Comparison of ENCODE assay signal across 22 cellular contexts in genomic region chr6:166906376-166907044, GRCh38. TPM values are rescaled to one million over a fixed set of nuclear protein-coding genes. Genes with fewer than 3 reads are reported as not detected.
DNase-seq lines count a peak whose midpoint lies in the region; ATAC-seq, FAIRE-seq and TF ChIP-seq lines count a peak whose summit lies in the region.
"Had no signal": no experiment of that assay in that cellular context is flagged by ENCODE, and none has a peak within 500 bp of the region (broad histone marks: within the 10 kb centered on the region; RNA-seq: fewer than 3 reads in every experiment).

No MANE protein-coding gene starts in this region.

- H3K79me2 ChIP-seq in K562 (ENCODE audit: control insufficient read depth, insufficient read depth, low read length) = no peaks in the 10 kb centered on the region

- FAIRE-seq in GM12891 (lab: Jason Lieb, UNC) (peak; percentile 35), K562 (lab: Jason Lieb, UNC) (no peak)
- FAIRE-seq: H54, keratinocyte had no signal

- peak overlapping the region; percentile 69 for H3K27ac Mint-ChIP-seq in T-helper 1 cell treated with Interleukin-12 subunit alpha and Interleukin-12 subunit beta and Interleukin-4 antibody, amounts not matched to agents 30 μg/mL and 1 μg/mL, for 36 hours
- H3K27ac Mint-ChIP-seq in osteocyte (ENCODE audit: unreplicated experiment) = no peak overlapping the region
- H3K27ac Mint-ChIP-seq: endodermal cell; stimulated activated naive CD8-positive, alpha-beta T cell treated with anti-CD3 and anti-CD28 coated beads, Interleukin-15, Interleukin-2, amounts not matched to agents 100 ng/mL and 50 ng/mL, for 24 hours; WTC11 had no signal

- no peak overlapping the region for H3K4me2 ChIP-seq in K562 (ENCODE audit: insufficient read depth, low read length)
- H3K4me2 ChIP-seq: smooth muscle cell had no signal

- H3K27me3 ChIP-seq in K562 (ENCODE audit: control insufficient read depth in 2 of 2, insufficient read depth in 2 of 2, low read length in 2 of 2) = peaks cover 14 to 64% of the 10 kb centered on the region in 2 experiments; a peak in 4 of 5 replicates
- H3K27me3 ChIP-seq: transverse colon had no signal

- peak overlapping the region; percentile 15 for H3K4me3 Mint-ChIP-seq in T-helper 1 cell treated with Interleukin-12 subunit alpha and Interleukin-12 subunit beta and Interleukin-4 antibody, amounts not matched to agents 30 μg/mL and 1 μg/mL, for 36 hours
- H3K4me3 Mint-ChIP-seq in osteocyte (ENCODE audit: unreplicated experiment) = no peak overlapping the region
- H3K4me3 Mint-ChIP-seq: endodermal cell; stimulated activated naive CD8-positive, alpha-beta T cell treated with anti-CD3 and anti-CD28 coated beads, Interleukin-15, Interleukin-2, amounts not matched to agents 100 ng/mL and 50 ng/mL, for 24 hours; WTC11 had no signal

- 39% methylated on average over 17 of the region's 17 CpGs for WGBS in K562 (ENCODE audit: insufficient coverage, low coverage, missing lambda C conversion rate)

- peaks cover 34% of the 10 kb centered on the region for H3K4me1 Mint-ChIP-seq in T-helper 1 cell treated with Interleukin-12 subunit alpha and Interleukin-12 subunit beta and Interleukin-4 antibody, amounts not matched to agents 30 μg/mL and 1 μg/mL, for 36 hours (ENCODE audit: low read depth)
- no peaks in the 10 kb centered on the region for H3K4me1 Mint-ChIP-seq in osteocyte (ENCODE audit: unreplicated experiment)

- intact Hi-C loops in K562 (cut with micrococcal nuclease) = no loop called here

- peaks cover 3% of the 10 kb centered on the region for H3K9me3 Mint-ChIP-seq in T-helper 1 cell treated with Interleukin-12 subunit alpha and Interleukin-12 subunit beta and Interleukin-4 antibody, amounts not matched to agents 30 μg/mL and 1 μg/mL, for 36 hours
- no peaks in the 10 kb centered on the region for H3K9me3 Mint-ChIP-seq in osteocyte (ENCODE audit: unreplicated experiment)
- H3K9me3 Mint-ChIP-seq: activated T-cell treated with anti-CD3 and anti-CD28 coated beads, Interleukin-2, amount 50 U/mL, for 72 hours had no signal

- DNase-seq in T-helper 1 cell = no peak
- DNase-seq in GM12891 (ENCODE audit: insufficient read length, low spot score) = no peak
- no peak for DNase-seq in K562 (ENCODE audit: extremely low read depth in 1 of 4, low spot score in 3 of 4)
- peak; percentile 76 for DNase-seq in osteocyte (ENCODE audit: extremely low spot score, unreplicated experiment)
- no peak for DNase-seq in effector CD8-positive, alpha-beta T cell (lab: John Stamatoyannopoulos, UW)
- DNase-seq: 8988T; activated T-cell treated with anti-CD3 and anti-CD28 coated beads, Interleukin-2, amount 50 U/mL, for 72 hours; endodermal cell; lower lobe of right lung; NCI-H1694; NCI-H526 treated with DMSO at 0.1 percent for 48 hours; stimulated activated CD4-positive, alpha-beta T cell treated with anti-CD3 and anti-CD28 coated beads, Interleukin-2, amount 100 ng/mL, for 48 hours; T-helper 9 cell; transverse colon had no signal

- CTCF ChIA-PET in K562 (lab: Yijun Ruan, JAX; ENCODE audit: low intra/inter-chr PET ratio) = no interaction called here

- H3K4me1 ChIP-seq in K562 (replicated peaks in 1 of 2; ENCODE audit: control insufficient read depth in 2 of 2, insufficient read depth in 2 of 2, low read length in 2 of 2) = peaks cover 9 to 13% of the 10 kb centered on the region in 2 experiments; a peak in 4 of 5 replicates
- H3K4me1 ChIP-seq: lower lobe of right lung, transverse colon had no signal

- no peaks in the 10 kb centered on the region for H3K9me3 ChIP-seq in K562 (replicated peaks; ENCODE audit: control insufficient read depth, insufficient read depth, low read depth, low read length)
- H3K9me3 ChIP-seq: lower lobe of right lung, transverse colon had no signal

- TF ChIP-seq POLR2A in GM12891 (IDR thresholded peaks at IDR 0.05; ENCODE audit: low read depth, low read length) (no peak), K562 (conservative IDR thresholded peaks at IDR 0.05) (no peak)

- no peaks in the 10 kb centered on the region for H3K27me3 Mint-ChIP-seq in T-helper 1 cell treated with Interleukin-12 subunit alpha and Interleukin-12 subunit beta and Interleukin-4 antibody, amounts not matched to agents 30 μg/mL and 1 μg/mL, for 36 hours (ENCODE audit: low read depth)
- peaks cover 3% of the 10 kb centered on the region for H3K27me3 Mint-ChIP-seq in osteocyte (ENCODE audit: unreplicated experiment)
- H3K27me3 Mint-ChIP-seq: stimulated activated naive CD8-positive, alpha-beta T cell treated with anti-CD3 and anti-CD28 coated beads, Interleukin-15, Interleukin-2, amounts not matched to agents 100 ng/mL and 50 ng/mL, for 24 hours had no signal

- TF ChIP-seq EP300 in K562 (IDR thresholded peaks at IDR 0.05; ENCODE audit: low read length) = no peak

- H2AFZ ChIP-seq in K562 (ENCODE audit: low read depth, low read length) = peak overlapping the region; percentile 41; the same call in 1 of the 2 replicates

- no peak for TF ChIP-seq CTCF in K562 (IDR thresholded peaks at IDR 0.05 in 2 of 3, conservative IDR thresholded peaks at IDR 0.05 in 1 of 3; ENCODE audit: insufficient read depth in 2 of 3, low read depth in 1 of 3, low read length in 3 of 3)
- TF ChIP-seq CTCF in osteocyte (IDR thresholded peaks at IDR 0.05) = no peak

- no peaks in the 10 kb centered on the region for H3K9me1 ChIP-seq in K562 (ENCODE audit: control insufficient read depth, insufficient read depth, low read length)

- no peaks in the 10 kb centered on the region for H4K20me1 ChIP-seq in K562 (replicated peaks; ENCODE audit: control insufficient read depth, insufficient read depth, low read length)

- no peak overlapping the region for H3K27ac ChIP-seq in K562 (ENCODE audit: extremely low read depth, low read depth, low read length)
- H3K27ac ChIP-seq: lower lobe of right lung, transverse colon had no signal

- in situ Hi-C loops in K562 (cut with MboI) = no loop called here

- TF ChIP-seq RAD21 in K562 (CRISPR knock-in tag; conservative IDR thresholded peaks at IDR 0.05 in 1 of 2, IDR thresholded peaks at IDR 0.05 in 1 of 2) = no peak

- peaks cover 12% of the 10 kb centered on the region for H3K36me3 Mint-ChIP-seq in T-helper 1 cell treated with Interleukin-12 subunit alpha and Interleukin-12 subunit beta and Interleukin-4 antibody, amounts not matched to agents 30 μg/mL and 1 μg/mL, for 36 hours (ENCODE audit: low read depth)
- no peaks in the 10 kb centered on the region for H3K36me3 Mint-ChIP-seq in osteocyte (ENCODE audit: unreplicated experiment)
- H3K36me3 Mint-ChIP-seq: WTC11 had no signal

- no peaks in the 10 kb centered on the region for H3K36me3 ChIP-seq in K562 (ENCODE audit: control insufficient read depth, insufficient read depth, low read length)
- H3K36me3 ChIP-seq: lower lobe of right lung, transverse colon had no signal

- ATAC-seq in K562 (no peak), GM21423 (IDR thresholded peaks at IDR 0.05; ENCODE audit: unreplicated experiment) (no peak), HG03025 (IDR thresholded peaks at IDR 0.05; ENCODE audit: low FRiP score, unreplicated experiment) (no peak)
- ATAC-seq: WTC11 had no signal

- H3K9ac ChIP-seq in K562 (ENCODE audit: insufficient read depth in 1 of 2, low read depth in 2 of 2, low read length in 2 of 2) = no peak overlapping the region

- no peak overlapping the region for H3K4me3 ChIP-seq in K562
- H3K4me3 ChIP-seq: lower lobe of right lung, smooth muscle cell, transverse colon had no signal

- POLR2A ChIA-PET in K562 (lab: Yijun Ruan, JAX) = interaction anchor here (0.7 kb wide), 1 partner anchor 203 kb away, joined by 3 read pairs; no protein-coding TSS in a partner anchor

- BruUV-seq in K562 (replicated peaks; lab: Mats Ljungman, UMichigan) = no TSS peak

TF ChIP-seq in GM12891, 5 proteins besides CTCF, POLR2A, EP300 and RAD21:
- no peak for TF ChIP-seq POLR2AphosphoS5 (IDR thresholded peaks at IDR 0.05; ENCODE audit: low read depth, low read length)
- no peak for TF ChIP-seq TAF1 (IDR thresholded peaks at IDR 0.05; ENCODE audit: low read depth, low read length)
- no peak for TF ChIP-seq PAX5 (IDR thresholded peaks at IDR 0.05; ENCODE audit: insufficient read depth, low read length, severe bottlenecking)
- TF ChIP-seq POU2F2 (IDR thresholded peaks at IDR 0.05; ENCODE audit: low read depth, low read length) = no peak
- TF ChIP-seq SPI1 (IDR thresholded peaks at IDR 0.05; ENCODE audit: low read depth, low read length) = no peak

TF ChIP-seq in K562, 482 proteins besides CTCF, POLR2A, EP300 and RAD21:
- 0 out of 2 replicates have a peak, but pooled peaks have one; percentile 8 for TF ChIP-seq ZNF589 (CRISPR knock-in tag; IDR thresholded peaks at IDR 0.05; ENCODE audit: low read depth)
- no peak for TF ChIP-seq MCM3 (IDR thresholded peaks at IDR 0.05)

RNA-seq across cellular contexts. Expression of gene RNASET2, which starts 49.8 kb away (rescaled TPM):
- 229 TPM for polyA plus RNA-seq in GM12891 (2012; ENCODE audit: low read depth, missing spikeins)
- 55.9 TPM in 2 replicates for total RNA-seq in K562 (2011; cell fraction: chromatin; rRNA removed; ENCODE audit: low replicate concordance)
- total RNA-seq in K562 (2011; cell fraction: nucleolus; rRNA removed) = 54.7 and 61.6 TPM in 2 replicates
- total RNA-seq in K562 (2011; cell fraction: nucleoplasm; rRNA removed) = 64.9 and 75.9 TPM in 2 replicates
- total RNA-seq in K562 (2014; rRNA removed) (138 and 168 TPM in 2 replicates), K562 (2014; rRNA removed; fragmentation: Illumina TruSeq; extraction: Trizol) (66.4 and 66.9 TPM in 2 replicates), K562 (2015; rRNA removed; fragmentation: Illumina TruSeq; extraction: Trizol) (130 and 141 TPM in 2 replicates), K562 (2021) (99.2 and 105 TPM in 2 replicates), osteocyte (20.3 and 22.3 TPM in 2 replicates)
- polyA plus RNA-seq in K562 (2011; rRNA removed) (46.4 and 211 TPM in 2 replicates), K562 (2014; fragmentation: Illumina TruSeq; extraction: Trizol) (75.2 and 91.3 TPM in 2 replicates), K562 (2014; fragmentation: Nextera tagmentation; extraction: Ambion mirVana) (10 to 100 TPM in 1 of 2 experiments, 1 to 10 TPM in 1; 7.4 to 15.8 TPM), K562 (2014; rRNA removed) (108 and 124 TPM in 2 replicates)
- polyA plus RNA-seq in K562 (2011; cell fraction: cytosol; rRNA removed) = 45.3 and 139 TPM in 2 replicates
- 31.3 and 148 TPM in 2 replicates for polyA plus RNA-seq in K562 (2011; cell fraction: nucleus; rRNA removed)
- polyA plus RNA-seq in K562 (2012) = 137 and 140 TPM in 2 replicates
- polyA minus RNA-seq in K562 (2011; rRNA and poly(A)+ RNA removed) = 20.3 and 116 TPM in 2 replicates
- polyA minus RNA-seq in K562 (2011; cell fraction: cytosol; rRNA and poly(A)+ RNA removed) = 14.3 and 84.4 TPM in 2 replicates
- polyA minus RNA-seq in K562 (2011; cell fraction: nucleus; rRNA and poly(A)+ RNA removed) = 9.3 and 51.3 TPM in 2 replicates
